In genomic region chr5:163565931-163566608, GRCh38 we compare ENCODE assay signal across 8 cellular contexts.
A peak's percentile ranks its signal among the peaks of the same experiment; 100 is the strongest.
DNase-seq lines count a peak whose midpoint lies in the region; ATAC-seq and TF ChIP-seq lines count a peak whose summit lies in the region.

No MANE protein-coding gene starts in this region.

- TF ChIP-seq CTCF in GM13976 (IDR thresholded peaks at IDR 0.05; ENCODE audit: borderline replicate concordance, control extremely low read depth, extremely low read depth, insufficient read depth, missing control alignments), result no peak

- peak; percentile 17 for ATAC-seq in sciatic nerve

- in situ Hi-C loops in GM13976 (cut with MboI; ENCODE audit: low sequenced_read_pairs, unreplicated experiment), result loop anchor here (25.0 kb wide), 1 partner anchor 946 kb away; no protein-coding TSS in a partner anchor

- H3K4me3 ChIP-seq in H7 (ENCODE audit: insufficient read depth, low read depth, low read length), result peak overlapping the region; percentile 35
- H3K4me3 ChIP-seq in iPS-11a (ENCODE audit: low read depth, low read length), result peak overlapping the region; percentile 24

- DNase-seq in GM13976 (ENCODE audit: low spot score) (peak; percentile 21), H7 (peak; percentile 67), NCI-H2227 (lab: John Stamatoyannopoulos, UW; ENCODE audit: unreplicated experiment) (peak; percentile 15), amniotic epithelial cell (ENCODE audit: low read depth) (peak; percentile 20), sciatic nerve (ENCODE audit: low spot score) (no peak), GDM1 (lab: John Stamatoyannopoulos, UW) (no peak), HCEC 1CT (no peak)

- H3K36me3 ChIP-seq in H7 (replicated peaks; ENCODE audit: control insufficient read depth, insufficient read depth, low read length), result no peaks in the 10 kb centered on the region

- H3K27me3 ChIP-seq in H7 (ENCODE audit: control insufficient read depth, insufficient read depth, low read length), result peaks cover 12% of the 10 kb centered on the region

- intact Hi-C loops in sciatic nerve (cut with DNase I), result no loop called here

Comparison
In these comparisons a context has a peak if more than half of its experiments do, and no peak if none do; other contexts are left out.
1. DNase-seq: peak in GM13976 (single experiment), H7 (single experiment), NCI-H2227 (single experiment) and amniotic epithelial cell (single experiment); none in sciatic nerve (single experiment), GDM1 (single experiment) and HCEC 1CT (single experiment).